ENCODE assay signal across 30 cellular contexts in genomic region chr6:7413151-7413823, GRCh38. TPM values are rescaled to one million over a fixed set of nuclear protein-coding genes. Genes with fewer than 3 reads are reported as not detected.
DNase-seq lines count a peak whose midpoint lies in the region; ATAC-seq, FAIRE-seq and TF ChIP-seq lines count a peak whose summit lies in the region.
"Had no signal": no experiment of that assay in that cellular context is flagged by ENCODE, and none has a peak within 500 bp of the region (broad histone marks: within the 10 kb centered on the region; RNA-seq: fewer than 3 reads in every experiment).

No MANE protein-coding gene starts in this region.

- H3K9me3 ChIP-seq in mucosa of descending colon (no peaks in the 10 kb centered on the region), gastroesophageal sphincter (no peaks in the 10 kb centered on the region)
- H3K9me3 ChIP-seq: esophagus muscularis mucosa, HAP-1, lower lobe of right lung, tibial artery had no signal

- WGBS in gastroesophageal sphincter (ENCODE audit: low coverage in 1 of 2), 2 donors: 76 to 79% methylated on average over 2 of the region's 2 CpGs

- no peaks in the 10 kb centered on the region for H3K4me1 Mint-ChIP-seq in stimulated activated effector memory CD8-positive, alpha-beta T cell treated with anti-CD3 and anti-CD28 coated beads, Interleukin-12 subunit alpha, Interleukin-12 subunit beta, amount 100 ng/mL, for 72 hours
- H3K4me1 Mint-ChIP-seq in stimulated activated naive CD8-positive, alpha-beta T cell treated with anti-CD3 and anti-CD28 coated beads, Interleukin-15, amount 100 ng/mL, for 72 hours: no peaks in the 10 kb centered on the region
- H3K4me1 Mint-ChIP-seq: activated B cell treated with CpG ODN at 0.5 μM for 24 hours; CD14-positive monocyte; central memory CD8-positive, alpha-beta T cell had no signal

- no peaks in the 10 kb centered on the region for H3K27me3 ChIP-seq in gastroesophageal sphincter
- H3K27me3 ChIP-seq: esophagus muscularis mucosa, tibial artery had no signal

- intact Hi-C loops in mucosa of descending colon (cut with DNase I, micrococcal nuclease): no loop called here

- no peak for TF ChIP-seq POLR2A in gastroesophageal sphincter (IDR thresholded peaks at IDR 0.05)

- TF ChIP-seq CTCF in mucosa of descending colon (IDR thresholded peaks at IDR 0.05) (no peak), gastroesophageal sphincter (IDR thresholded peaks at IDR 0.05) (no peak)

- TF ChIP-seq RAD21 in Ishikawa (IDR thresholded peaks at IDR 0.05; ENCODE audit: low read depth): no peak

- FAIRE-seq in endometrium (lab: Jason Lieb, UNC): peak; percentile 91
- FAIRE-seq: astrocyte, frontal cortex, keratinocyte had no signal

- no peaks in the 10 kb centered on the region for H3K27me3 Mint-ChIP-seq in stimulated activated naive CD8-positive, alpha-beta T cell treated with anti-CD3 and anti-CD28 coated beads, Interleukin-15, amount 100 ng/mL, for 72 hours
- H3K27me3 Mint-ChIP-seq: activated B cell treated with CpG ODN at 0.5 μM for 24 hours; activated naive CD4-positive, alpha-beta T cell treated with anti-CD3 and anti-CD28 coated beads, Interleukin-2, amount 50 U/mL, for 24 hours; central memory CD8-positive, alpha-beta T cell had no signal

- H3K27ac Mint-ChIP-seq in stimulated activated effector memory CD8-positive, alpha-beta T cell treated with anti-CD3 and anti-CD28 coated beads, Interleukin-12 subunit alpha, Interleukin-12 subunit beta, amount 100 ng/mL, for 72 hours: peak overlapping the region; percentile 29
- no peak overlapping the region for H3K27ac Mint-ChIP-seq in stimulated activated naive CD8-positive, alpha-beta T cell treated with anti-CD3 and anti-CD28 coated beads, Interleukin-15, amount 100 ng/mL, for 72 hours
- H3K27ac Mint-ChIP-seq: activated B cell treated with CpG ODN at 0.5 μM for 24 hours; activated naive CD4-positive, alpha-beta T cell treated with anti-CD3 and anti-CD28 coated beads, Interleukin-2, amount 50 U/mL, for 24 hours; CD14-positive monocyte had no signal

- DNase-seq in mucosa of descending colon (no peak), NCI-H1417 treated with DMSO at 0.1 percent for 48 hours (lab: John Stamatoyannopoulos, UW) (no peak)
- DNase-seq in stimulated activated effector memory CD8-positive, alpha-beta T cell treated with anti-CD3 and anti-CD28 coated beads, Interleukin-12 subunit alpha, Interleukin-12 subunit beta, amount 100 ng/mL, for 72 hours (ENCODE audit: low spot score in 2 of 2): no peak
- no peak for DNase-seq in stimulated activated naive CD8-positive, alpha-beta T cell treated with anti-CD3 and anti-CD28 coated beads, Interleukin-15, amount 100 ng/mL, for 72 hours
- DNase-seq: activated B cell treated with CpG ODN at 0.5 μM for 24 hours; effector CD8-positive, alpha-beta T cell; hippocampal formation; lower lobe of right lung; NCI-H1092; NCI-H2029; NCI-H226; occipital lobe; PC-3; right cardiac atrium; SHP77; stimulated activated naive CD8-positive, alpha-beta T cell treated with anti-CD3 and anti-CD28 coated beads, Interleukin-15, Interleukin-2, amounts not matched to agents 100 U/mL and 50 U/mL, for 24 hours; tibial artery had no signal

- ATAC-seq in mucosa of descending colon (peak; percentile 86), gastroesophageal sphincter (no peak), GM19455 (IDR thresholded peaks at IDR 0.05; ENCODE audit: unreplicated experiment) (no peak)
- ATAC-seq in stimulated activated effector memory CD8-positive, alpha-beta T cell treated with anti-CD3 and anti-CD28 coated beads, Interleukin-12 subunit alpha, Interleukin-12 subunit beta, amount 100 ng/mL, for 72 hours: no peak
- no peak for ATAC-seq in stimulated activated naive CD8-positive, alpha-beta T cell treated with anti-CD3 and anti-CD28 coated beads, Interleukin-15, amount 100 ng/mL, for 72 hours
- ATAC-seq: lower lobe of right lung; PC-3; right cardiac atrium; stimulated activated naive CD8-positive, alpha-beta T cell treated with anti-CD3 and anti-CD28 coated beads, Interleukin-15, Interleukin-2, amounts not matched to agents 100 U/mL and 50 U/mL, for 24 hours had no signal

- TF ChIP-seq EP300 in Ishikawa (IDR thresholded peaks at IDR 0.05; ENCODE audit: borderline replicate concordance) (0 out of 2 replicates have a peak, but pooled peaks have one; percentile 20), gastroesophageal sphincter (IDR thresholded peaks at IDR 0.05) (no peak)

- H3K4me1 ChIP-seq in mucosa of descending colon (ENCODE audit: low read depth) (peaks cover 9% of the 10 kb centered on the region), gastroesophageal sphincter (no peaks in the 10 kb centered on the region)
- H3K4me1 ChIP-seq: esophagus muscularis mucosa, lower lobe of right lung, tibial artery had no signal

- no peaks in the 10 kb centered on the region for H3K9me3 Mint-ChIP-seq in stimulated activated effector memory CD8-positive, alpha-beta T cell treated with anti-CD3 and anti-CD28 coated beads, Interleukin-12 subunit alpha, Interleukin-12 subunit beta, amount 100 ng/mL, for 72 hours
- H3K9me3 Mint-ChIP-seq in stimulated activated naive CD8-positive, alpha-beta T cell treated with anti-CD3 and anti-CD28 coated beads, Interleukin-15, amount 100 ng/mL, for 72 hours: no peaks in the 10 kb centered on the region
- H3K9me3 Mint-ChIP-seq: activated B cell treated with CpG ODN at 0.5 μM for 24 hours; activated naive CD4-positive, alpha-beta T cell treated with anti-CD3 and anti-CD28 coated beads, Interleukin-2, amount 50 U/mL, for 24 hours; CD14-positive monocyte; central memory CD8-positive, alpha-beta T cell had no signal

- H3K36me3 ChIP-seq in mucosa of descending colon (ENCODE audit: low read depth) (no peaks in the 10 kb centered on the region), gastroesophageal sphincter (peaks cover 12 to 100% of the 10 kb centered on the region in 2 donors)

- H3K36me3 Mint-ChIP-seq in stimulated activated effector memory CD8-positive, alpha-beta T cell treated with anti-CD3 and anti-CD28 coated beads, Interleukin-12 subunit alpha, Interleukin-12 subunit beta, amount 100 ng/mL, for 72 hours: peaks cover 100% of the 10 kb centered on the region

- no peak overlapping the region for H3K27ac ChIP-seq in gastroesophageal sphincter
- H3K27ac ChIP-seq: esophagus muscularis mucosa, lower lobe of right lung, tibial artery had no signal

- H3K4me3 Mint-ChIP-seq in stimulated activated effector memory CD8-positive, alpha-beta T cell treated with anti-CD3 and anti-CD28 coated beads, Interleukin-12 subunit alpha, Interleukin-12 subunit beta, amount 100 ng/mL, for 72 hours: no peak overlapping the region
- H3K4me3 Mint-ChIP-seq in stimulated activated naive CD8-positive, alpha-beta T cell treated with anti-CD3 and anti-CD28 coated beads, Interleukin-15, amount 100 ng/mL, for 72 hours: no peak overlapping the region
- H3K4me3 Mint-ChIP-seq: activated B cell treated with CpG ODN at 0.5 μM for 24 hours; activated naive CD4-positive, alpha-beta T cell treated with anti-CD3 and anti-CD28 coated beads, Interleukin-2, amount 50 U/mL, for 24 hours; CD14-positive monocyte; central memory CD8-positive, alpha-beta T cell had no signal

- H3K4me3 ChIP-seq in mucosa of descending colon (no peak overlapping the region), gastroesophageal sphincter (no peak overlapping the region)
- H3K4me3 ChIP-seq: esophagus muscularis mucosa, HAP-1, lower lobe of right lung, tibial artery had no signal

TF ChIP-seq in Ishikawa, 13 proteins besides CTCF, POLR2A, EP300 and RAD21:
- TF ChIP-seq TEAD4 (IDR thresholded peaks at IDR 0.05): peak; percentile 26; the same call in 1 of the 2 replicates
- TF ChIP-seq NFIC (IDR thresholded peaks at IDR 0.05): no peak
- TF ChIP-seq MAX (IDR thresholded peaks at IDR 0.05): no peak

RNA-seq across cellular contexts. Expression of gene RIOK1, which starts 23.7 kb away (rescaled TPM):
- total RNA-seq in mucosa of descending colon: 10 to 100 TPM; 12.1 to 19.8 (median 15.0) TPM
- total RNA-seq in gastroesophageal sphincter: 10 to 100 TPM; 11.1 to 21.0 (median 13.5) TPM

RNA-seq across cellular contexts. Expression of gene CAGE1, which starts 23.7 kb away (rescaled TPM):
- under 1 TPM in 1 of 3 donors, not detected in 2; 0.09 TPM for total RNA-seq in mucosa of descending colon
- not detected for total RNA-seq in gastroesophageal sphincter
- total RNA-seq: esophagus muscularis mucosa, frontal cortex, lower lobe of right lung, myocyte had no signal
